ENCODE assay signal across 10 cellular contexts in the genomic region with DNA sequence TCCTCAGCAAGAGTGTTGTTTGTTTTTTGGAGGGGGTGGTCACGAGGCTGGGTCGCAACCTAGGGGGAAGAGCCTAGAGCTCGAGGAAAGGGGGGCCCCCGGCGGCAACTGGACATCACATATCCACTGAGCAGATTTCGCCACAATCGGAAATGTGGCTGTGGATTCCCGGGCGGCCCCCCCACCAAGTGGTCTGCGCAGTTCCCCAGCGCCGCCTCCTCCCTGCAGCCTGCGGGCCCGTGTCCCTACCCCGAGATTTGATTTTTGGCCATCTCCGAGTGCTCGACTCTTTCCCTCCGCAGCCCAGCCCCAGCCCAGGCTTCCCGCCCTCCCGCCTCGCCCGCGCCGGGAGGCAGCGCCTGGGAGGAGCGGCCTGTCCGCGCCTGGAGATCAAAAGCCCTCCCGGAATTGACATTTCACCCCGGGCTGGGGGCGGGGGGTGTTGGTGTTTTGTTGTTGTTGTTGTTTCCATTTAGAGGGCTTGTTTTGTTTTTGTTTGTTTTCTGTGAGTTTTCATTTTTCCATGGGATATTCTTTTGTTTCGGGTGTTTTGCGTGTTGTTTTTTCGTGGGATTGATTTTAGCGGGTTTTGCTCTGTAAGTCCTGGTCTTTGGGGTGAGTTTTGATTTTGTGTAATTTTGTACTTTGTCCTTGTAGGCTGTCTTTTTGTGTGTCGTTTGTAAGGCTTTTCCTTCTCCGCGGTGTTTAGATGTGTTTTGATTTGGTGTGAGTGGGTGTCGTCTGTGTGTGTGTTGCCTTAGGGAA. TPM values are rescaled to one million over a fixed set of nuclear protein-coding genes. Genes with fewer than 3 reads are reported as not detected.
DNase-seq lines count a peak whose midpoint lies in the region; ATAC-seq and TF ChIP-seq lines count a peak whose summit lies in the region.
"Had no signal": no experiment of that assay in that cellular context is flagged by ENCODE, and none has a peak within 500 bp of the region (broad histone marks: within the 10 kb centered on the region; RNA-seq: fewer than 3 reads in every experiment).

No MANE protein-coding gene starts in this region.

- H3K36me3 ChIP-seq in CD4-positive, CD25-positive, alpha-beta regulatory T cell (ENCODE audit: control insufficient read depth, insufficient read depth, low read length) = no peaks in the 10 kb centered on the region
- H3K36me3 ChIP-seq in lower lobe of right lung (no peaks in the 10 kb centered on the region), upper lobe of right lung (no peaks in the 10 kb centered on the region), vagina (no peaks in the 10 kb centered on the region)

- peaks cover 58% of the 10 kb centered on the region for H3K27me3 ChIP-seq in CD4-positive, CD25-positive, alpha-beta regulatory T cell (ENCODE audit: control insufficient read depth, insufficient read depth, low read length)
- peaks cover 100% of the 10 kb centered on the region for H3K27me3 ChIP-seq in lower lobe of right lung (ENCODE audit: low read depth)
- H3K27me3 ChIP-seq in upper lobe of right lung = peaks cover 98% of the 10 kb centered on the region
- peaks cover 22% of the 10 kb centered on the region for H3K27me3 ChIP-seq in vagina

- CTCF ChIA-PET in activated CD8-positive, alpha-beta T cell treated with anti-CD3 and anti-CD28 coated beads for 36 hours (lab: Charles Lee) = interaction anchor here (1.0 to 1.1 kb wide), 2 partner anchors 25 to 50 kb away, joined by 3 to 4 read pairs; no protein-coding TSS in a partner anchor

- TF ChIP-seq CTCF in activated CD8-positive, alpha-beta T cell treated with anti-CD3 and anti-CD28 coated beads for 36 hours (IDR thresholded peaks at IDR 0.05) = no peak
- TF ChIP-seq CTCF in lower lobe of right lung (IDR thresholded peaks at IDR 0.05) (no peak), upper lobe of right lung (IDR thresholded peaks at IDR 0.05) (no peak), vagina (IDR thresholded peaks at IDR 0.05) (no peak)

- ATAC-seq in CD4-positive, CD25-positive, alpha-beta regulatory T cell (ENCODE audit: low read depth in 2 of 2) = no peak
- no peak for ATAC-seq in activated CD8-positive, alpha-beta T cell treated with anti-CD3 and anti-CD28 coated beads for 36 hours
- ATAC-seq in lower lobe of right lung = no peak
- ATAC-seq in upper lobe of right lung = no peak
- no peak for ATAC-seq in GM21390 (IDR thresholded peaks at IDR 0.05; ENCODE audit: unreplicated experiment)

- peak; percentile 15 for TF ChIP-seq POLR2A in GM19193 (IDR thresholded peaks at IDR 0.05; ENCODE audit: extremely low read depth, insufficient read depth, insufficient read length)
- TF ChIP-seq POLR2A in vagina (IDR thresholded peaks at IDR 0.05) = no peak

- H3K36me3 Mint-ChIP-seq in CD4-positive, CD25-positive, alpha-beta regulatory T cell = no peaks in the 10 kb centered on the region
- H3K36me3 Mint-ChIP-seq in activated CD8-positive, alpha-beta T cell treated with anti-CD3 and anti-CD28 coated beads for 36 hours (ENCODE audit: low read depth) = peaks cover 6% of the 10 kb centered on the region

- H3K9me3 Mint-ChIP-seq in CD4-positive, CD25-positive, alpha-beta regulatory T cell = peaks cover 0 to 7% (median 3%) of the 10 kb centered on the region in 7 donors
- peaks cover 2% of the 10 kb centered on the region for H3K9me3 Mint-ChIP-seq in activated CD8-positive, alpha-beta T cell treated with anti-CD3 and anti-CD28 coated beads for 36 hours
- H3K9me3 Mint-ChIP-seq: activated naive CD4-positive, alpha-beta T cell treated with anti-CD3 and anti-CD28 coated beads, Interleukin-2, amount 50 U/mL, for 72 hours had no signal

- POLR2A ChIA-PET in activated CD8-positive, alpha-beta T cell treated with anti-CD3 and anti-CD28 coated beads for 36 hours (lab: Charles Lee) = interaction anchor here (1.0 to 1.6 kb wide), 2 partner anchors 43 to 85 kb away, joined by 4 to 6 read pairs; a partner anchor contains a TSS

- intact Hi-C loops in activated CD8-positive, alpha-beta T cell treated with anti-CD3 and anti-CD28 coated beads for 36 hours (cut with micrococcal nuclease) = no loop called here
- intact Hi-C loops in lower lobe of right lung (cut with DNase I) = no loop called here
- intact Hi-C loops in upper lobe of right lung (cut with DNase I) = no loop called here
- intact Hi-C loops in vagina (cut with DNase I) = no loop called here

- no peak for DNase-seq in CD4-positive, CD25-positive, alpha-beta regulatory T cell
- no peak for DNase-seq in activated CD8-positive, alpha-beta T cell treated with anti-CD3 and anti-CD28 coated beads for 36 hours
- DNase-seq in lower lobe of right lung (no peak), upper lobe of right lung (no peak), vagina (ENCODE audit: extremely low spot score in 2 of 2) (no peak), epidermal melanocyte (ENCODE audit: insufficient read length, low spot score) (no peak)
- DNase-seq: NCI-H1105 had no signal

- H3K4me3 ChIP-seq in CD4-positive, CD25-positive, alpha-beta regulatory T cell (ENCODE audit: low read depth, low read length) = peak overlapping the region; percentile 51
- H3K4me3 ChIP-seq in lower lobe of right lung = peak overlapping the region; percentile 6
- H3K4me3 ChIP-seq in upper lobe of right lung = no peak overlapping the region
- H3K4me3 ChIP-seq in vagina = no peak overlapping the region

- H3K27ac ChIP-seq in CD4-positive, CD25-positive, alpha-beta regulatory T cell (ENCODE audit: insufficient read depth, low read length, poor library complexity, severe bottlenecking) = no peak overlapping the region
- H3K27ac ChIP-seq in lower lobe of right lung (no peak overlapping the region), upper lobe of right lung (no peak overlapping the region), vagina (no peak overlapping the region)

- peaks cover 97% of the 10 kb centered on the region for H3K27me3 Mint-ChIP-seq in CD4-positive, CD25-positive, alpha-beta regulatory T cell
- H3K27me3 Mint-ChIP-seq in activated CD8-positive, alpha-beta T cell treated with anti-CD3 and anti-CD28 coated beads for 36 hours = peaks cover 85% of the 10 kb centered on the region

- peak overlapping the region; percentile 82 to 93 (median 88) for H3K4me3 Mint-ChIP-seq in CD4-positive, CD25-positive, alpha-beta regulatory T cell
- peak overlapping the region; percentile 70 for H3K4me3 Mint-ChIP-seq in activated CD8-positive, alpha-beta T cell treated with anti-CD3 and anti-CD28 coated beads for 36 hours

- peaks cover 14 to 47% (median 22%) of the 10 kb centered on the region in 4 donors for H3K4me1 Mint-ChIP-seq in CD4-positive, CD25-positive, alpha-beta regulatory T cell
- peaks cover 35% of the 10 kb centered on the region for H3K4me1 Mint-ChIP-seq in activated CD8-positive, alpha-beta T cell treated with anti-CD3 and anti-CD28 coated beads for 36 hours (ENCODE audit: low read depth)

- peak overlapping the region in 2 of 3 donors; percentile 73 to 91 for H3K27ac Mint-ChIP-seq in CD4-positive, CD25-positive, alpha-beta regulatory T cell
- peak overlapping the region; percentile 41 for H3K27ac Mint-ChIP-seq in activated CD8-positive, alpha-beta T cell treated with anti-CD3 and anti-CD28 coated beads for 36 hours

- H3K9me3 ChIP-seq in CD4-positive, CD25-positive, alpha-beta regulatory T cell (ENCODE audit: control insufficient read depth in 2 of 2, low read length in 2 of 2) = peaks cover 2 to 5% of the 10 kb centered on the region in 2 experiments
- H3K9me3 ChIP-seq in lower lobe of right lung (no peaks in the 10 kb centered on the region), upper lobe of right lung (no peaks in the 10 kb centered on the region), vagina (no peaks in the 10 kb centered on the region)

- peaks cover 48% of the 10 kb centered on the region for H3K4me1 ChIP-seq in CD4-positive, CD25-positive, alpha-beta regulatory T cell (ENCODE audit: control insufficient read depth, insufficient read depth, low read length, poor library complexity, severe bottlenecking)
- H3K4me1 ChIP-seq in lower lobe of right lung = peaks cover 47% of the 10 kb centered on the region
- H3K4me1 ChIP-seq in upper lobe of right lung = peaks cover 29% of the 10 kb centered on the region
- H3K4me1 ChIP-seq in vagina = peaks cover 40% of the 10 kb centered on the region

RNA-seq across cellular contexts. Expression of a gene that starts 1.6 kb away (rescaled TPM):
- total RNA-seq in CD4-positive, CD25-positive, alpha-beta regulatory T cell = 0.94 TPM
- under 1 TPM in 2 of 4 donors, not detected in 2; 0.02 to 0.15 TPM for polyA plus RNA-seq in CD4-positive, CD25-positive, alpha-beta regulatory T cell
- 1 to 10 TPM in 1 of 2 experiments, under 1 TPM in 1; 0.95 to 1.1 TPM for total RNA-seq in activated CD8-positive, alpha-beta T cell treated with anti-CD3 and anti-CD28 coated beads for 36 hours
- total RNA-seq in lower lobe of right lung = 0.18 TPM
- 0.23 TPM for total RNA-seq in upper lobe of right lung
- total RNA-seq in vagina = 0.25 TPM

Comparison
In these comparisons a context has a peak if more than half of its experiments do, and no peak if none do; other contexts are left out.
1. H3K4me3 ChIP-seq: peak in CD4-positive, CD25-positive, alpha-beta regulatory T cell (single experiment) and lower lobe of right lung (single experiment); none in upper lobe of right lung (single experiment) and vagina (0 of 2).